Comparison of ENCODE assay signal across 21 cellular contexts in genomic region chr10:13844651-13845050, GRCh38.
A peak's percentile ranks its signal among the peaks of the same experiment; 100 is the strongest.
DNase-seq lines count a peak whose midpoint lies in the region; ATAC-seq and TF ChIP-seq lines count a peak whose summit lies in the region.
"Had no signal": no experiment of that assay in that cellular context is flagged by ENCODE, and none has a peak within 500 bp of the region (broad histone marks: within the 10 kb centered on the region; RNA-seq: fewer than 3 reads in every experiment).

No MANE protein-coding gene starts in this region.

- no peaks in the 10 kb centered on the region; the same call in 1 of the 2 replicates for H3K27me3 Mint-ChIP-seq in HFFc6 (ENCODE audit: insufficient read depth)

- ATAC-seq in HG02571 (IDR thresholded peaks at IDR 0.05; ENCODE audit: unreplicated experiment): no peak
- ATAC-seq: SK-N-SH treated with all-trans-retinoic acid at 6 μM for 48 hours had no signal

- no peak overlapping the region for H2BK120ac ChIP-seq in mesenchymal stem cell (ENCODE audit: low read depth, low read length)

- H3K9me3 ChIP-seq in mesenchymal stem cell (ENCODE audit: control insufficient read depth, low read length) (no peaks in the 10 kb centered on the region), subcutaneous abdominal adipose tissue (ENCODE audit: control insufficient read depth in 5 of 5, low read length in 5 of 5) (no peaks in the 10 kb centered on the region)

- H3K27me3 ChIP-seq in mesenchymal stem cell (ENCODE audit: control insufficient read depth in 1 of 2, insufficient read depth in 1 of 2, low read length in 2 of 2) (no peaks in the 10 kb centered on the region), subcutaneous abdominal adipose tissue (ENCODE audit: control insufficient read depth in 5 of 5, insufficient read depth in 4 of 5, low read length in 5 of 5) (no peaks in the 10 kb centered on the region)
- H3K27me3 ChIP-seq: Peyer's patch had no signal

- H3K9ac ChIP-seq in mesenchymal stem cell (ENCODE audit: low read length): no peak overlapping the region
- peak overlapping the region in 1 of 5 donors; percentile 28 for H3K9ac ChIP-seq in subcutaneous abdominal adipose tissue (ENCODE audit: low read length in 5 of 5)

- peaks cover 79% of the 10 kb centered on the region for H3K4me1 Mint-ChIP-seq in HFFc6 (ENCODE audit: low read depth)

- no peak overlapping the region for H3K4me2 ChIP-seq in mesenchymal stem cell (ENCODE audit: low read length, poor library complexity, severe bottlenecking)

- no peak overlapping the region for H3K14ac ChIP-seq in mesenchymal stem cell (ENCODE audit: low read length in 2 of 2)

- no peaks in the 10 kb centered on the region; the same call in 1 of the 2 replicates for H3K9me3 Mint-ChIP-seq in HFFc6

- peaks cover 41% of the 10 kb centered on the region for H3K79me1 ChIP-seq in mesenchymal stem cell (replicated peaks; ENCODE audit: low read length, poor library complexity, severe bottlenecking)

- H3K36me3 Mint-ChIP-seq in HFFc6 (ENCODE audit: low read depth): peaks cover 55% of the 10 kb centered on the region

- H4K8ac ChIP-seq in mesenchymal stem cell (ENCODE audit: low read length): no peak overlapping the region

- H3K36me3 ChIP-seq in mesenchymal stem cell (ENCODE audit: control insufficient read depth in 1 of 2, insufficient read depth in 2 of 2, low read depth in 1 of 2, low read length in 2 of 2) (peaks cover 0 to 8% of the 10 kb centered on the region in 2 experiments), subcutaneous abdominal adipose tissue (ENCODE audit: control insufficient read depth in 5 of 5, insufficient read depth in 5 of 5, low read length in 5 of 5) (peaks cover 0 to 14% (median 8%) of the 10 kb centered on the region in 5 donors)
- H3K36me3 ChIP-seq: Peyer's patch had no signal

- no peak overlapping the region for H2AFZ ChIP-seq in mesenchymal stem cell (ENCODE audit: low read depth, low read length)

- H2BK15ac ChIP-seq in mesenchymal stem cell (ENCODE audit: low read depth, poor library complexity, severe bottlenecking): no peak overlapping the region

- H3K4ac ChIP-seq in mesenchymal stem cell (ENCODE audit: low read depth in 1 of 2, low read length in 2 of 2): peak overlapping the region in 1 of 2 experiments; percentile 47

- no peak overlapping the region for H3K23ac ChIP-seq in mesenchymal stem cell (ENCODE audit: low read length in 2 of 2)

- WGBS in mesenchymal stem cell: 33% methylated on average over 6 of the region's 7 CpGs

- no peak overlapping the region for H3K27ac ChIP-seq in mesenchymal stem cell (ENCODE audit: low read length, poor library complexity, severe bottlenecking)
- H3K27ac ChIP-seq in subcutaneous abdominal adipose tissue (ENCODE audit: low read depth, low read length): peak overlapping the region; percentile 64
- H3K27ac ChIP-seq: Peyer's patch had no signal

- H2BK12ac ChIP-seq in mesenchymal stem cell (ENCODE audit: low read length in 2 of 2): no peak overlapping the region

- H3K4me3 ChIP-seq in choroid plexus epithelial cell (ENCODE audit: low read depth, low read length): no peak overlapping the region
- no peak overlapping the region for H3K4me3 ChIP-seq in mesenchymal stem cell (ENCODE audit: insufficient read depth in 1 of 2, low read depth in 1 of 2, low read length in 2 of 2)
- H3K4me3 ChIP-seq in subcutaneous abdominal adipose tissue (ENCODE audit: low read depth in 1 of 5, low read length in 5 of 5): no peak overlapping the region
- H3K4me3 ChIP-seq: Peyer's patch had no signal

- no peak overlapping the region for H4K91ac ChIP-seq in mesenchymal stem cell (ENCODE audit: low read length)

- H3K4me1 ChIP-seq in mesenchymal stem cell (ENCODE audit: control insufficient read depth, insufficient read depth, low read depth, low read length) (peaks cover 10% of the 10 kb centered on the region), subcutaneous abdominal adipose tissue (ENCODE audit: control insufficient read depth in 5 of 5, insufficient read depth in 5 of 5, low read length in 5 of 5) (peaks cover 18 to 74% (median 56%) of the 10 kb centered on the region in 5 donors)

- DNase-seq in HFFc6 (no peak), choroid plexus epithelial cell (ENCODE audit: low read depth) (peak; percentile 28), mesenchymal stem cell (peak; percentile 70), GF-D8 (lab: John Stamatoyannopoulos, UW) (no peak)
- no peak for DNase-seq in activated CD4-positive, CD25-positive, alpha-beta regulatory T cell treated with anti-CD3 and anti-CD28 coated beads, Interleukin-2, amount 50 U/mL, for 72 hours
- DNase-seq: AML-193; C1 segment of cervical spinal cord; Calu3; CD8-positive, alpha-beta memory T cell; DMS153; H9; NCI-H1694; NCI-H2081; NCI-H2171 treated with DMSO at 0.1 percent for 48 hours; NCI-H524 treated with DMSO at 0.1 percent for 48 hours; NCI-H82; Peyer's patch had no signal

- H3K4me3 Mint-ChIP-seq in HFFc6: no peak overlapping the region
- H3K4me3 Mint-ChIP-seq: CD8-positive, alpha-beta memory T cell; H9; IgD-negative memory B cell had no signal

- peak overlapping the region in 1 of 2 experiments; percentile 1 for H3K18ac ChIP-seq in mesenchymal stem cell (ENCODE audit: low read depth in 1 of 2, low read length in 2 of 2)

- peak overlapping the region; percentile 7 for H3K27ac Mint-ChIP-seq in HFFc6
- H3K27ac Mint-ChIP-seq: CD8-positive, alpha-beta memory T cell; IgD-negative memory B cell had no signal

- no peak overlapping the region for H2AK5ac ChIP-seq in mesenchymal stem cell (ENCODE audit: low read length, severe bottlenecking)

- H2BK5ac ChIP-seq in mesenchymal stem cell (ENCODE audit: low read depth, low read length, poor library complexity, severe bottlenecking): no peak overlapping the region

- peak; percentile 18; the same call in 1 of the 2 replicates for TF ChIP-seq CTCF in HFFc6 (IDR thresholded peaks at IDR 0.05)
- no peak for TF ChIP-seq CTCF in choroid plexus epithelial cell (conservative IDR thresholded peaks at IDR 0.05; ENCODE audit: low read depth, low read length)

Comparison
In these comparisons a context has a peak if more than half of its experiments do, and no peak if none do; other contexts are left out.
1. DNase-seq: peak in choroid plexus epithelial cell (single experiment) and mesenchymal stem cell (single experiment); none in HFFc6 (single experiment), activated CD4-positive, CD25-positive, alpha-beta regulatory T cell treated with anti-CD3 and anti-CD28 coated beads, Interleukin-2, amount 50 U/mL, for 72 hours (single experiment) and GF-D8 (single experiment).